Comparison of ENCODE assay signal across 1 cellular context in genomic region chr9:74653437-74654080, GRCh38.
TF ChIP-seq lines count a peak whose summit lies in the region.

No MANE protein-coding gene starts in this region.

TF ChIP-seq in WTC11, 78 proteins besides CTCF, POLR2A, EP300 and RAD21 (continued from another document):
- no peak for TF ChIP-seq E2F4 (CRISPR knock-in tag; IDR thresholded peaks at IDR 0.05; ENCODE audit: borderline replicate concordance, low read depth)
- no peak for TF ChIP-seq ZNF281 (CRISPR knock-in tag; IDR thresholded peaks at IDR 0.05)
- TF ChIP-seq USF1 (CRISPR knock-in tag; IDR thresholded peaks at IDR 0.05) = no peak
- no peak for TF ChIP-seq ZNF423 (CRISPR knock-in tag; IDR thresholded peaks at IDR 0.05)
- no peak for TF ChIP-seq OVOL2 (CRISPR knock-in tag; IDR thresholded peaks at IDR 0.05; ENCODE audit: borderline replicate concordance)
- no peak for TF ChIP-seq TEAD1 (CRISPR knock-in tag; IDR thresholded peaks at IDR 0.05)
- TF ChIP-seq, protein P1, sequence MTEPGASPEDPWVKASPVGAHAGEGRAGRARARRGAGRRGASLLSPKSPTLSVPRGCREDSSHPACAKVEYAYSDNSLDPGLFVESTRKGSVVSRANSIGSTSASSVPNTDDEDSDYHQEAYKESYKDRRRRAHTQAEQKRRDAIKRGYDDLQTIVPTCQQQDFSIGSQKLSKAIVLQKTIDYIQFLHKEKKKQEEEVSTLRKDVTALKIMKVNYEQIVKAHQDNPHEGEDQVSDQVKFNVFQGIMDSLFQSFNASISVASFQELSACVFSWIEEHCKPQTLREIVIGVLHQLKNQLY (CRISPR knock-in tag; IDR thresholded peaks at IDR 0.05) = no peak
- TF ChIP-seq, protein P2, sequence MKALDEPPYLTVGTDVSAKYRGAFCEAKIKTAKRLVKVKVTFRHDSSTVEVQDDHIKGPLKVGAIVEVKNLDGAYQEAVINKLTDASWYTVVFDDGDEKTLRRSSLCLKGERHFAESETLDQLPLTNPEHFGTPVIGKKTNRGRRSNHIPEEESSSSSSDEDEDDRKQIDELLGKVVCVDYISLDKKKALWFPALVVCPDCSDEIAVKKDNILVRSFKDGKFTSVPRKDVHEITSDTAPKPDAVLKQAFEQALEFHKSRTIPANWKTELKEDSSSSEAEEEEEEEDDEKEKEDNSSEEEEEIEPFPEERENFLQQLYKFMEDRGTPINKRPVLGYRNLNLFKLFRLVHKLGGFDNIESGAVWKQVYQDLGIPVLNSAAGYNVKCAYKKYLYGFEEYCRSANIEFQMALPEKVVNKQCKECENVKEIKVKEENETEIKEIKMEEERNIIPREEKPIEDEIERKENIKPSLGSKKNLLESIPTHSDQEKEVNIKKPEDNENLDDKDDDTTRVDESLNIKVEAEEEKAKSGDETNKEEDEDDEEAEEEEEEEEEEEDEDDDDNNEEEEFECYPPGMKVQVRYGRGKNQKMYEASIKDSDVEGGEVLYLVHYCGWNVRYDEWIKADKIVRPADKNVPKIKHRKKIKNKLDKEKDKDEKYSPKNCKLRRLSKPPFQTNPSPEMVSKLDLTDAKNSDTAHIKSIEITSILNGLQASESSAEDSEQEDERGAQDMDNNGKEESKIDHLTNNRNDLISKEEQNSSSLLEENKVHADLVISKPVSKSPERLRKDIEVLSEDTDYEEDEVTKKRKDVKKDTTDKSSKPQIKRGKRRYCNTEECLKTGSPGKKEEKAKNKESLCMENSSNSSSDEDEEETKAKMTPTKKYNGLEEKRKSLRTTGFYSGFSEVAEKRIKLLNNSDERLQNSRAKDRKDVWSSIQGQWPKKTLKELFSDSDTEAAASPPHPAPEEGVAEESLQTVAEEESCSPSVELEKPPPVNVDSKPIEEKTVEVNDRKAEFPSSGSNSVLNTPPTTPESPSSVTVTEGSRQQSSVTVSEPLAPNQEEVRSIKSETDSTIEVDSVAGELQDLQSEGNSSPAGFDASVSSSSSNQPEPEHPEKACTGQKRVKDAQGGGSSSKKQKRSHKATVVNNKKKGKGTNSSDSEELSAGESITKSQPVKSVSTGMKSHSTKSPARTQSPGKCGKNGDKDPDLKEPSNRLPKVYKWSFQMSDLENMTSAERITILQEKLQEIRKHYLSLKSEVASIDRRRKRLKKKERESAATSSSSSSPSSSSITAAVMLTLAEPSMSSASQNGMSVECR (CRISPR knock-in tag; IDR thresholded peaks at IDR 0.05; ENCODE audit: borderline replicate concordance) = no peak
- TF ChIP-seq ZNF671 (CRISPR knock-in tag; IDR thresholded peaks at IDR 0.05) = no peak
- TF ChIP-seq ERG (CRISPR knock-in tag; IDR thresholded peaks at IDR 0.05) = no peak
- TF ChIP-seq ZNF416 (CRISPR knock-in tag; IDR thresholded peaks at IDR 0.05) = no peak
- no peak for TF ChIP-seq TCF7 (CRISPR knock-in tag; IDR thresholded peaks at IDR 0.05; ENCODE audit: low read depth)
- no peak for TF ChIP-seq ZNF138 (CRISPR knock-in tag; conservative IDR thresholded peaks at IDR 0.05)
- TF ChIP-seq, protein P3, sequence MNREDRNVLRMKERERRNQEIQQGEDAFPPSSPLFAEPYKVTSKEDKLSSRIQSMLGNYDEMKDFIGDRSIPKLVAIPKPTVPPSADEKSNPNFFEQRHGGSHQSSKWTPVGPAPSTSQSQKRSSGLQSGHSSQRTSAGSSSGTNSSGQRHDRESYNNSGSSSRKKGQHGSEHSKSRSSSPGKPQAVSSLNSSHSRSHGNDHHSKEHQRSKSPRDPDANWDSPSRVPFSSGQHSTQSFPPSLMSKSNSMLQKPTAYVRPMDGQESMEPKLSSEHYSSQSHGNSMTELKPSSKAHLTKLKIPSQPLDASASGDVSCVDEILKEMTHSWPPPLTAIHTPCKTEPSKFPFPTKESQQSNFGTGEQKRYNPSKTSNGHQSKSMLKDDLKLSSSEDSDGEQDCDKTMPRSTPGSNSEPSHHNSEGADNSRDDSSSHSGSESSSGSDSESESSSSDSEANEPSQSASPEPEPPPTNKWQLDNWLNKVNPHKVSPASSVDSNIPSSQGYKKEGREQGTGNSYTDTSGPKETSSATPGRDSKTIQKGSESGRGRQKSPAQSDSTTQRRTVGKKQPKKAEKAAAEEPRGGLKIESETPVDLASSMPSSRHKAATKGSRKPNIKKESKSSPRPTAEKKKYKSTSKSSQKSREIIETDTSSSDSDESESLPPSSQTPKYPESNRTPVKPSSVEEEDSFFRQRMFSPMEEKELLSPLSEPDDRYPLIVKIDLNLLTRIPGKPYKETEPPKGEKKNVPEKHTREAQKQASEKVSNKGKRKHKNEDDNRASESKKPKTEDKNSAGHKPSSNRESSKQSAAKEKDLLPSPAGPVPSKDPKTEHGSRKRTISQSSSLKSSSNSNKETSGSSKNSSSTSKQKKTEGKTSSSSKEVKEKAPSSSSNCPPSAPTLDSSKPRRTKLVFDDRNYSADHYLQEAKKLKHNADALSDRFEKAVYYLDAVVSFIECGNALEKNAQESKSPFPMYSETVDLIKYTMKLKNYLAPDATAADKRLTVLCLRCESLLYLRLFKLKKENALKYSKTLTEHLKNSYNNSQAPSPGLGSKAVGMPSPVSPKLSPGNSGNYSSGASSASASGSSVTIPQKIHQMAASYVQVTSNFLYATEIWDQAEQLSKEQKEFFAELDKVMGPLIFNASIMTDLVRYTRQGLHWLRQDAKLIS (CRISPR knock-in tag; IDR thresholded peaks at IDR 0.05; ENCODE audit: borderline replicate concordance) = no peak
- TF ChIP-seq ZNF532 (CRISPR knock-in tag; IDR thresholded peaks at IDR 0.05; ENCODE audit: borderline replicate concordance) = no peak
- no peak for TF ChIP-seq MXD4 (CRISPR knock-in tag; IDR thresholded peaks at IDR 0.05; ENCODE audit: borderline replicate concordance)
- no peak for TF ChIP-seq FOXP4 (CRISPR knock-in tag; IDR thresholded peaks at IDR 0.05)
